11 cellular contexts compared by ENCODE assay signal in genomic region chr1:246602194-246602593, GRCh38. TPM values are rescaled to one million over a fixed set of nuclear protein-coding genes. Genes with fewer than 3 reads are reported as not detected.
DNase-seq lines count a peak whose midpoint lies in the region; ATAC-seq lines count a peak whose summit lies in the region.
"Had no signal": no experiment of that assay in that cellular context is flagged by ENCODE, and none has a peak within 500 bp of the region (broad histone marks: within the 10 kb centered on the region; RNA-seq: fewer than 3 reads in every experiment).

No MANE protein-coding gene starts in this region.

- peaks cover 0 to 4% of the 10 kb centered on the region in 2 experiments for H3K36me3 ChIP-seq in mesenchymal stem cell (ENCODE audit: control insufficient read depth in 1 of 2, insufficient read depth in 2 of 2, low read depth in 1 of 2, low read length in 2 of 2)
- H3K36me3 ChIP-seq: lower lobe of right lung, pancreas had no signal

- POLR2A ChIA-PET in activated CD4-positive, alpha-beta memory T cell treated with anti-CD3 and anti-CD28 coated beads for 36 hours (lab: Charles Lee), result interaction anchor here (0.5 kb wide), 2 partner anchors 38 to 108 kb away, joined by 3 to 4 read pairs; no protein-coding TSS in a partner anchor

- no peak overlapping the region for H3K23ac ChIP-seq in mesenchymal stem cell (ENCODE audit: low read length in 2 of 2)

- H3K9ac ChIP-seq in mesenchymal stem cell (ENCODE audit: low read length), result no peak overlapping the region

- no peaks in the 10 kb centered on the region for H3K27me3 ChIP-seq in mesenchymal stem cell (ENCODE audit: control insufficient read depth in 1 of 2, insufficient read depth in 1 of 2, low read length in 2 of 2)
- H3K27me3 ChIP-seq: pancreas had no signal

- no peak overlapping the region for H3K4ac ChIP-seq in mesenchymal stem cell (ENCODE audit: low read depth in 1 of 2, low read length in 2 of 2)

- CTCF ChIA-PET in activated CD4-positive, alpha-beta memory T cell treated with anti-CD3 and anti-CD28 coated beads for 36 hours (lab: Charles Lee), result interaction anchor here (1.0 to 1.3 kb wide), 2 partner anchors 11 to 46 kb away, joined by 3 to 4 read pairs; no protein-coding TSS in a partner anchor

- H3K4me1 Mint-ChIP-seq in activated CD4-positive, alpha-beta memory T cell treated with anti-CD3 and anti-CD28 coated beads for 36 hours (ENCODE audit: low read depth), result peaks cover 47% of the 10 kb centered on the region

- no peaks in the 10 kb centered on the region for H3K4me1 ChIP-seq in mesenchymal stem cell (ENCODE audit: control insufficient read depth, insufficient read depth, low read depth, low read length)
- H3K4me1 ChIP-seq: pancreas had no signal

- H4K91ac ChIP-seq in mesenchymal stem cell (ENCODE audit: low read length), result no peak overlapping the region

- peaks cover 5% of the 10 kb centered on the region for H3K36me3 Mint-ChIP-seq in activated CD4-positive, alpha-beta memory T cell treated with anti-CD3 and anti-CD28 coated beads for 36 hours

- peak; percentile 59 for ATAC-seq in HG03378 (IDR thresholded peaks at IDR 0.05; ENCODE audit: unreplicated experiment)
- ATAC-seq in HG03175 (IDR thresholded peaks at IDR 0.05; ENCODE audit: unreplicated experiment), result no peak
- ATAC-seq: lower lobe of right lung had no signal

- peaks cover 32% of the 10 kb centered on the region for H3K79me1 ChIP-seq in mesenchymal stem cell (replicated peaks; ENCODE audit: low read length, poor library complexity, severe bottlenecking)

- no peak overlapping the region for H2BK15ac ChIP-seq in mesenchymal stem cell (ENCODE audit: low read depth, poor library complexity, severe bottlenecking)

- no peak overlapping the region for H2AK5ac ChIP-seq in mesenchymal stem cell (ENCODE audit: low read length, severe bottlenecking)

- no peak overlapping the region for H3K4me3 ChIP-seq in mesenchymal stem cell (ENCODE audit: insufficient read depth in 1 of 2, low read depth in 1 of 2, low read length in 2 of 2)
- H3K4me3 ChIP-seq: lower lobe of right lung, pancreas had no signal

- H3K4me2 ChIP-seq in mesenchymal stem cell (ENCODE audit: low read length, poor library complexity, severe bottlenecking), result no peak overlapping the region

- H2BK5ac ChIP-seq in mesenchymal stem cell (ENCODE audit: low read depth, low read length, poor library complexity, severe bottlenecking), result no peak overlapping the region

- intact Hi-C loops in activated CD4-positive, alpha-beta memory T cell treated with anti-CD3 and anti-CD28 coated beads for 36 hours (cut with micrococcal nuclease), result loop anchor here (1.0 kb wide), 1 partner anchor 11 kb away; no protein-coding TSS in a partner anchor

- H3K18ac ChIP-seq in mesenchymal stem cell (ENCODE audit: low read depth in 1 of 2, low read length in 2 of 2), result no peak overlapping the region

- no peak overlapping the region for H4K8ac ChIP-seq in mesenchymal stem cell (ENCODE audit: low read length)

- no peak overlapping the region for H3K4me3 Mint-ChIP-seq in activated CD4-positive, alpha-beta memory T cell treated with anti-CD3 and anti-CD28 coated beads for 36 hours
- H3K4me3 Mint-ChIP-seq: brain had no signal

- no peak overlapping the region for H2AFZ ChIP-seq in mesenchymal stem cell (ENCODE audit: low read depth, low read length)

- no peaks in the 10 kb centered on the region for H3K9me3 ChIP-seq in mesenchymal stem cell (ENCODE audit: control insufficient read depth, low read length)
- H3K9me3 ChIP-seq: lower lobe of right lung, pancreas had no signal

- H3K9me3 Mint-ChIP-seq in activated CD4-positive, alpha-beta memory T cell treated with anti-CD3 and anti-CD28 coated beads for 36 hours, result no peaks in the 10 kb centered on the region

- H3K27me3 Mint-ChIP-seq in activated CD4-positive, alpha-beta memory T cell treated with anti-CD3 and anti-CD28 coated beads for 36 hours, result no peaks in the 10 kb centered on the region
- H3K27me3 Mint-ChIP-seq: brain had no signal

- H2BK12ac ChIP-seq in mesenchymal stem cell (ENCODE audit: low read length in 2 of 2), result no peak overlapping the region

- no peak overlapping the region for H2BK120ac ChIP-seq in mesenchymal stem cell (ENCODE audit: low read depth, low read length)

- no peak overlapping the region for H3K27ac Mint-ChIP-seq in activated CD4-positive, alpha-beta memory T cell treated with anti-CD3 and anti-CD28 coated beads for 36 hours

- H3K27ac ChIP-seq in mesenchymal stem cell (ENCODE audit: low read length, poor library complexity, severe bottlenecking), result no peak overlapping the region
- H3K27ac ChIP-seq: lower lobe of right lung, pancreas had no signal

- 89% methylated on average over 3 of the region's 3 CpGs for whole genome bisulfite sequencing in mesenchymal stem cell

- DNase-seq in DMS 273 treated with DMSO at 0.1 percent for 48 hours (lab: John Stamatoyannopoulos, UW) (peak; percentile 11), mesenchymal stem cell (peak; percentile 41), NCI-H1436 (lab: John Stamatoyannopoulos, UW) (no peak), NCI-H2029 (lab: John Stamatoyannopoulos, UW) (no peak)
- peak; percentile 43 for DNase-seq in activated CD4-positive, alpha-beta memory T cell treated with anti-CD3 and anti-CD28 coated beads for 36 hours
- DNase-seq: lower lobe of right lung; pancreas; stimulated activated naive CD4-positive, alpha-beta T cell treated with Interleukin-2 at 50 U/mL for 16 hours had no signal

- no peak overlapping the region for H3K14ac ChIP-seq in mesenchymal stem cell (ENCODE audit: low read length in 2 of 2)

RNA-seq across cellular contexts. Expression of gene CNST, which starts 35.9 kb away (rescaled TPM):
- total RNA-seq in activated CD4-positive, alpha-beta memory T cell treated with anti-CD3 and anti-CD28 coated beads for 36 hours, result 10 to 100 TPM; 25.9 TPM
- polyA plus RNA-seq in mesenchymal stem cell (2013, experiment 1 of 2), result 8.8 TPM
- polyA plus RNA-seq in mesenchymal stem cell (2013, experiment 2 of 2), result 9.2 TPM

RNA-seq across cellular contexts. Expression of gene TFB2M, which starts 36.1 kb away (rescaled TPM):
- total RNA-seq in activated CD4-positive, alpha-beta memory T cell treated with anti-CD3 and anti-CD28 coated beads for 36 hours, result 10 to 100 TPM; 13.6 to 14.5 TPM
- polyA plus RNA-seq in mesenchymal stem cell (2013, experiment 1 of 2), result 13.8 TPM
- polyA plus RNA-seq in mesenchymal stem cell (2013, experiment 2 of 2), result 13.7 TPM

Comparison
In these comparisons a context has a peak if more than half of its experiments do, and no peak if none do; other contexts are left out.
1. DNase-seq: peak in DMS 273 treated with DMSO at 0.1 percent for 48 hours (single experiment), activated CD4-positive, alpha-beta memory T cell treated with anti-CD3 and anti-CD28 coated beads for 36 hours (single experiment) and mesenchymal stem cell (single experiment); none in NCI-H1436 (single experiment) and NCI-H2029 (single experiment).